ENCODE assay signal across 29 cellular contexts in genomic region chr5:81077105-81077504, GRCh38.
DNase-seq lines count a peak whose midpoint lies in the region; ATAC-seq, FAIRE-seq and TF ChIP-seq lines count a peak whose summit lies in the region.
"Had no signal": no experiment of that assay in that cellular context is flagged by ENCODE, and none has a peak within 500 bp of the region (broad histone marks: within the 10 kb centered on the region; RNA-seq: fewer than 3 reads in every experiment).

No MANE protein-coding gene starts in this region.

- H3K4me1 ChIP-seq in HepG2 (ENCODE audit: insufficient read depth, low read length) (peaks cover 18% of the 10 kb centered on the region), right lobe of liver (no peaks in the 10 kb centered on the region)
- H3K4me1 ChIP-seq: A549; BE2C; BLaER1; BLaER1 treated with 17β-estradiol and CSF1 and Interleukin-3, amounts not matched to agents 10 nM and 100 nM; Caco-2 had no signal

- no peak overlapping the region for H2AFZ ChIP-seq in HepG2 (ENCODE audit: low read length)

- no peaks in the 10 kb centered on the region for H4K20me1 ChIP-seq in HepG2 (ENCODE audit: insufficient read depth, low read length)
- H4K20me1 ChIP-seq: BLaER1; BLaER1 treated with 17β-estradiol and CSF1 and Interleukin-3, amounts not matched to agents 10 nM and 100 nM had no signal

- no peak for TF ChIP-seq POLR2A in HepG2 (IDR thresholded peaks at IDR 0.05; ENCODE audit: insufficient read depth in 1 of 2, low read depth in 2 of 2, low read length in 2 of 2)
- no peak for TF ChIP-seq POLR2A in right lobe of liver (IDR thresholded peaks at IDR 0.05)

- peaks cover 4% of the 10 kb centered on the region; the same call in 1 of the 2 replicates for H3K9me3 ChIP-seq in HepG2 (ENCODE audit: low read length)
- peaks cover 0 to 10% (median 0%) of the 10 kb centered on the region in 4 donors for H3K9me3 ChIP-seq in right lobe of liver
- H3K9me3 ChIP-seq: BE2C, Caco-2 had no signal

- no peak; a peak in 1 of 4 replicates for TF ChIP-seq EP300 in HepG2 (IDR thresholded peaks at IDR 0.05; ENCODE audit: low read depth in 2 of 2, low read length in 2 of 2)
- TF ChIP-seq EP300 in HepG2 (CRISPR knock-in tag; IDR thresholded peaks at IDR 0.05; ENCODE audit: borderline replicate concordance): no peak

- peak; percentile 38 for ATAC-seq in HepG2
- no peak for ATAC-seq in right lobe of liver
- ATAC-seq: A549; CD8-positive, alpha-beta T cell had no signal

- H3K36me3 ChIP-seq in HepG2 (replicated peaks in 1 of 2; ENCODE audit: control insufficient read depth in 1 of 2, insufficient read depth in 2 of 2, low read length in 2 of 2): peaks cover 19 to 56% of the 10 kb centered on the region in 2 experiments
- H3K36me3 ChIP-seq in right lobe of liver: no peaks in the 10 kb centered on the region
- H3K36me3 ChIP-seq: BE2C; BLaER1; BLaER1 treated with 17β-estradiol and CSF1 and Interleukin-3, amounts not matched to agents 10 nM and 100 nM had no signal

- TF ChIP-seq CTCF in HepG2 (CRISPR knock-in tag; IDR thresholded peaks at IDR 0.05) (no peak), right lobe of liver (IDR thresholded peaks at IDR 0.05) (no peak)

- no peak overlapping the region for H3K4me2 ChIP-seq in HepG2 (ENCODE audit: low read depth, low read length)
- H3K4me2 ChIP-seq: A549; BLaER1; BLaER1 treated with 17β-estradiol and CSF1 and Interleukin-3, amounts not matched to agents 10 nM and 100 nM had no signal

- FAIRE-seq in HepG2 (lab: Jason Lieb, UNC): no peak
- FAIRE-seq: A204.1, A549, D721Med had no signal

- H3K9ac ChIP-seq in HepG2 (ENCODE audit: insufficient read depth, low read depth, low read length): no peak overlapping the region
- H3K9ac ChIP-seq: BLaER1; BLaER1 treated with 17β-estradiol and CSF1 and Interleukin-3, amounts not matched to agents 10 nM and 100 nM had no signal

- H3K27me3 ChIP-seq in HepG2 (ENCODE audit: control insufficient read depth in 1 of 2, insufficient read depth in 2 of 2, low read length in 2 of 2): no peaks in the 10 kb centered on the region
- no peaks in the 10 kb centered on the region for H3K27me3 ChIP-seq in right lobe of liver
- H3K27me3 ChIP-seq: BLaER1; BLaER1 treated with 17β-estradiol and CSF1 and Interleukin-3, amounts not matched to agents 10 nM and 100 nM had no signal

- no TSS peak for BruUV-seq in HepG2 (replicated peaks; lab: Mats Ljungman, UMichigan)

- no peak for TF ChIP-seq RAD21 in HepG2 (CRISPR knock-in tag; IDR thresholded peaks at IDR 0.05)

- DNase-seq in HepG2 (ENCODE audit: low spot score): peak; percentile 18
- DNase-seq in right lobe of liver: no peak
- DNase-seq: 8988T; ACHN; AML-193; BE2C; C1 segment of cervical spinal cord; Caco-2; Calu3; CD4-positive, alpha-beta memory T cell; CD4-positive, alpha-beta T cell; CD4-positive, CD25-positive, alpha-beta regulatory T cell; CD8-positive, alpha-beta memory T cell; CD8-positive, alpha-beta T cell; COR-L47; DMS 273 treated with DMSO at 0.1 percent for 48 hours; DMS153; DMS53; DMS79; DMS79 treated with DMSO at 0.1 percent for 48 hours; DND-41; EL had no signal

- POLR2A ChIA-PET in HepG2 (lab: Yijun Ruan, JAX): no interaction called here

- in situ Hi-C loops in HepG2 (cut with HindIII; ENCODE audit: extremely low pct_ligation_motif_present, low pct_unique_long_range_greater_than_20kb): no loop called here

- H3K79me2 ChIP-seq in HepG2 (ENCODE audit: insufficient read depth, low read length): no peaks in the 10 kb centered on the region

- H3K4me3 ChIP-seq in HepG2 (replicated peaks in 1 of 3; ENCODE audit: insufficient read depth in 1 of 3, low read depth in 2 of 3, low read length in 3 of 3): no peak overlapping the region
- no peak overlapping the region for H3K4me3 ChIP-seq in right lobe of liver
- H3K4me3 ChIP-seq: A549; BLaER1; BLaER1 treated with 17β-estradiol and CSF1 and Interleukin-3, amounts not matched to agents 10 nM and 100 nM had no signal

- CTCF ChIA-PET in HepG2 (lab: Yijun Ruan, JAX; ENCODE audit: low intra/inter-chr PET ratio, low total read pairs): no interaction called here

- 74% methylated on average over 2 of the region's 2 CpGs for WGBS in HepG2 (ENCODE audit: low lambda C conversion rate)
- WGBS in right lobe of liver (ENCODE audit: insufficient coverage, low coverage, low lambda C conversion rate, missing lambda C conversion rate): 67% methylated on average over 2 of the region's 2 CpGs

- H3K27ac ChIP-seq in HepG2 (ENCODE audit: extremely low read length, insufficient read depth, low read length) (peak overlapping the region; percentile 4), right lobe of liver (no peak overlapping the region)
- H3K27ac ChIP-seq: 22Rv1; A549; BLaER1; BLaER1 treated with 17β-estradiol and CSF1 and Interleukin-3, amounts not matched to agents 10 nM and 100 nM; C4-2B had no signal

- intact Hi-C loops in HepG2 (cut with micrococcal nuclease; ENCODE audit: unreplicated experiment) (no loop called here), right lobe of liver (cut with DNase I) (no loop called here)

TF ChIP-seq in HepG2, 621 proteins besides CTCF, POLR2A, EP300 and RAD21 (continues in another document):
- TF ChIP-seq, protein P1, sequence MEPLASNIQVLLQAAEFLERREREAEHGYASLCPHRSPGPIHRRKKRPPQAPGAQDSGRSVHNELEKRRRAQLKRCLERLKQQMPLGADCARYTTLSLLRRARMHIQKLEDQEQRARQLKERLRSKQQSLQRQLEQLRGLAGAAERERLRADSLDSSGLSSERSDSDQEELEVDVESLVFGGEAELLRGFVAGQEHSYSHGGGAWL (CRISPR knock-in tag; IDR thresholded peaks at IDR 0.05): no peak
- TF ChIP-seq ZMYM4 (CRISPR knock-in tag; IDR thresholded peaks at IDR 0.05) (0 out of 2 replicates have a peak, but pooled peaks have one; percentile 21), FOXK1 (CRISPR knock-in tag; IDR thresholded peaks at IDR 0.05; ENCODE audit: borderline replicate concordance, low read depth) (peak; percentile 17; the same call in 1 of the 2 replicates), SMAD3 (CRISPR knock-in tag; IDR thresholded peaks at IDR 0.05) (no peak), RARA (CRISPR knock-in tag; IDR thresholded peaks at IDR 0.05) (peak; percentile 90), ZSCAN21 (CRISPR knock-in tag; IDR thresholded peaks at IDR 0.05; ENCODE audit: borderline replicate concordance) (no peak), FOXA3 (CRISPR knock-in tag; IDR thresholded peaks at IDR 0.05) (peak; percentile 50; the same call in 1 of the 2 replicates), BCL6 (CRISPR knock-in tag; IDR thresholded peaks at IDR 0.05) (peak; percentile 43), NCOA2 (CRISPR knock-in tag; IDR thresholded peaks at IDR 0.05) (peak; percentile 30; the same call in 1 of the 2 replicates), ARID5B (CRISPR knock-in tag; IDR thresholded peaks at IDR 0.05) (peak; percentile 80), RXRA (CRISPR knock-in tag; IDR thresholded peaks at IDR 0.05) (peak; percentile 26; the same call in 1 of the 2 replicates), TCF7L2 (IDR thresholded peaks at IDR 0.05; ENCODE audit: low read depth, low read length) (no peak), RXRB (CRISPR knock-in tag; IDR thresholded peaks at IDR 0.05; ENCODE audit: borderline replicate concordance) (peak; percentile 85), SALL1 (CRISPR knock-in tag; IDR thresholded peaks at IDR 0.05) (peak; percentile 31; the same call in 1 of the 2 replicates), ZNF782 (CRISPR knock-in tag; IDR thresholded peaks at IDR 0.05; ENCODE audit: borderline replicate concordance) (no peak)
- TF ChIP-seq, protein P2, sequence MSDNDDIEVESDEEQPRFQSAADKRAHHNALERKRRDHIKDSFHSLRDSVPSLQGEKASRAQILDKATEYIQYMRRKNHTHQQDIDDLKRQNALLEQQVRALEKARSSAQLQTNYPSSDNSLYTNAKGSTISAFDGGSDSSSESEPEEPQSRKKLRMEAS (IDR thresholded peaks at IDR 0.05): no peak
- TF ChIP-seq, protein P3, sequence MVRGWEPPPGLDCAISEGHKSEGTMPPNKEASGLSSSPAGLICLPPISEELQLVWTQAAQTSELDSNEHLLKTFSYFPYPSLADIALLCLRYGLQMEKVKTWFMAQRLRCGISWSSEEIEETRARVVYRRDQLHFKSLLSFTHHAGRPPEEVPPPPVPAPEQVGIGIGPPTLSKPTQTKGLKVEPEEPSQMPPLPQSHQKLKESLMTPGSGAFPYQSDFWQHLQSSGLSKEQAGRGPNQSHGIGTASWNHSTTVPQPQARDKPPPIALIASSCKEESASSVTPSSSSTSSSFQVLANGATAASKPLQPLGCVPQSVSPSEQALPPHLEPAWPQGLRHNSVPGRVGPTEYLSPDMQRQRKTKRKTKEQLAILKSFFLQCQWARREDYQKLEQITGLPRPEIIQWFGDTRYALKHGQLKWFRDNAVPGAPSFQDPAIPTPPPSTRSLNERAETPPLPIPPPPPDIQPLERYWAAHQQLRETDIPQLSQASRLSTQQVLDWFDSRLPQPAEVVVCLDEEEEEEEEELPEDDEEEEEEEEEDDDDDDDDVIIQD (CRISPR knock-in tag; IDR thresholded peaks at IDR 0.05; ENCODE audit: low read depth): peak; percentile 48; the same call in 1 of the 2 replicates
